Comparison of ENCODE assay signal across 8 cellular contexts in the genomic region with DNA sequence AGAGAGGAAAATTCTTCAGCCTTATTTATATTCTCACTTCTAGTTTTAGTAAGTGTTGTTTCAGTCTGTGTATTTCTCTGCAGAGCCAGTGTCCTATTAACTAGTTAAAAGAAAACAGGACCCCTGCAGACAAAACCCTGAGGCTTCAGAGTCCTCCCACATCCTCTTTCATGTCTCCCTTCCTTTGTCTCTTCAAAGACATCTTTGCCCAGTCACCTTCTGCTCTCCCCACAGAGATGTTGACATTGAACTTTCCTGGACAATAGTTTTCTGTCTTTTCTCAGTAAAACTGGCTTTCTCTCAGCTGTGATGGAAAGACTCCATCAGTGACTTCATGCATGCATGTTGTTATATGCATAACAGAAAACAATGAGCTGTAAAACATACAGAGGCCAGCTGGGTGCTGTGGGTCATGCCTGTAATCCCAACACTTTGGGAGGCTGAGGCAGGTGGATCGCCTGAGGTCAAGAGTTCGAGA.
DNase-seq lines count a peak whose midpoint lies in the region; ATAC-seq lines count a peak whose summit lies in the region.

No MANE protein-coding gene starts in this region.

- DNase-seq in inferior parietal cortex (ENCODE audit: extremely low spot score) (peak; percentile 76), D341Med (ENCODE audit: low spot score) (no peak), NCI-H1436 (lab: John Stamatoyannopoulos, UW) (no peak), NCI-H1105 (lab: John Stamatoyannopoulos, UW) (no peak)
- no peak for DNase-seq in stimulated activated naive CD4-positive, alpha-beta T cell (lab: John Stamatoyannopoulos, UW)

- ATAC-seq in GM18519 (IDR thresholded peaks at IDR 0.05; ENCODE audit: low FRiP score, unreplicated experiment) (peak; percentile 86), GM21526 (IDR thresholded peaks at IDR 0.05; ENCODE audit: low FRiP score, unreplicated experiment) (peak; percentile 93), HG03439 (IDR thresholded peaks at IDR 0.05; ENCODE audit: unreplicated experiment) (peak; percentile 85)
